1 cellular context compared by ENCODE assay signal in genomic region chr4:76055421-76055820, GRCh38.
TF ChIP-seq lines count a peak whose summit lies in the region.

No MANE protein-coding gene starts in this region.

TF ChIP-seq in GM12878, 131 proteins besides CTCF, POLR2A, EP300 and RAD21:
- TF ChIP-seq CHD4 (IDR thresholded peaks at IDR 0.05) (no peak), TCF3 (IDR thresholded peaks at IDR 0.05; ENCODE audit: borderline replicate concordance, insufficient read depth, low read depth, low read length) (0 out of 2 replicates have a peak, but pooled peaks have one; percentile 2)
